Comparison of ENCODE assay signal across 10 cellular contexts in genomic region chr5:124736111-124736813, GRCh38. TPM values are rescaled to one million over a fixed set of nuclear protein-coding genes. Genes with fewer than 3 reads are reported as not detected.
DNase-seq lines count a peak whose midpoint lies in the region; ATAC-seq, FAIRE-seq and TF ChIP-seq lines count a peak whose summit lies in the region.
"Had no signal": no experiment of that assay in that cellular context is flagged by ENCODE, and none has a peak within 500 bp of the region (broad histone marks: within the 10 kb centered on the region; RNA-seq: fewer than 3 reads in every experiment).

No MANE protein-coding gene starts in this region.

- TF ChIP-seq CTCF in kidney (IDR thresholded peaks at IDR 0.05; ENCODE audit: borderline replicate concordance, extremely low read depth, insufficient read depth) (peak; percentile 2), thoracic aorta (IDR thresholded peaks at IDR 0.05) (no peak)

- intact Hi-C loops in kidney (cut with DNase I) = no loop called here

- H3K4me1 ChIP-seq in kidney (ENCODE audit: control insufficient read depth in 1 of 2, insufficient read depth in 1 of 2, low read depth in 1 of 2, low read length in 2 of 2) (peaks cover 22 to 61% of the 10 kb centered on the region in 2 donors), thoracic aorta (ENCODE audit: control insufficient read depth in 1 of 2, low read depth in 2 of 2) (peaks cover 12 to 47% of the 10 kb centered on the region in 2 donors)

- H3K9me3 ChIP-seq in kidney (ENCODE audit: control insufficient read depth in 1 of 2, low read length in 2 of 2) (no peaks in the 10 kb centered on the region), thoracic aorta (no peaks in the 10 kb centered on the region)
- H3K9me3 ChIP-seq: adrenal gland had no signal

- H3K4me3 ChIP-seq in kidney (ENCODE audit: low read length in 2 of 2) (peak overlapping the region in 1 of 2 donors; percentile 2), thoracic aorta (peak overlapping the region; percentile 69)

- FAIRE-seq in kidney (lab: Jason Lieb, UNC) = peak; percentile 13

- no peaks in the 10 kb centered on the region for H3K27me3 ChIP-seq in thoracic aorta (replicated peaks; ENCODE audit: insufficient read depth)
- H3K27me3 ChIP-seq: adrenal gland had no signal

- H3K9ac ChIP-seq in kidney (ENCODE audit: low read length in 2 of 2) = no peak overlapping the region

- DNase-seq in HCEC 1CT (peak; percentile 89), astrocyte of the hippocampus (ENCODE audit: low read depth, low spot score) (peak; percentile 87), kidney (no peak), thoracic aorta (ENCODE audit: low spot score) (no peak), NCI-H2196 (lab: John Stamatoyannopoulos, UW; ENCODE audit: unreplicated experiment) (no peak), A172 (ENCODE audit: low spot score) (no peak)
- DNase-seq: adrenal gland, NCI-H1105 had no signal

- ATAC-seq in thoracic aorta (ENCODE audit: insufficient number of reproducible peaks, low FRiP score, low read depth) = no peak
- ATAC-seq in HG03469 (IDR thresholded peaks at IDR 0.05; ENCODE audit: unreplicated experiment) = no peak

- H3K27ac ChIP-seq in kidney (ENCODE audit: low read depth in 2 of 2, low read length in 2 of 2) (peak overlapping the region in 1 of 2 donors; percentile 65), thoracic aorta (peak overlapping the region in 1 of 2 donors; percentile 42)

- H3K36me3 ChIP-seq in kidney (ENCODE audit: control insufficient read depth in 1 of 2, insufficient read depth in 2 of 2, low read length in 2 of 2) = no peaks in the 10 kb centered on the region
- H3K36me3 ChIP-seq in thoracic aorta = no peaks in the 10 kb centered on the region
- H3K36me3 ChIP-seq: adrenal gland had no signal

RNA-seq across cellular contexts. Expression of gene ZNF608, which starts 10.2 kb away (rescaled TPM):
- total RNA-seq in kidney (35.8 TPM), thoracic aorta (10 to 100 TPM; 13.5 to 30.4 TPM)
- 5.9 TPM for polyA plus RNA-seq in kidney (ENCODE audit: insufficient read depth, low read depth, low replicate concordance)
- 1.8 and 2.1 TPM in 2 replicates for total RNA-seq in A172 (2014; rRNA removed; shearing (Covaris generic))
- total RNA-seq: T-helper 2 cell treated with Interferon-gamma antibody and Interleukin-4, amounts not matched to agents 100 ng/mL and 5 ng/mL, for 36 hours had no signal

Comparison
In these comparisons a context has a peak if more than half of its experiments do, and no peak if none do; other contexts are left out.
1. DNase-seq: peak in HCEC 1CT (single experiment) and astrocyte of the hippocampus (single experiment); none in kidney (single experiment), thoracic aorta (single experiment), NCI-H2196 (single experiment) and A172 (single experiment).